8 cellular contexts compared by ENCODE assay signal in the genomic region with DNA sequence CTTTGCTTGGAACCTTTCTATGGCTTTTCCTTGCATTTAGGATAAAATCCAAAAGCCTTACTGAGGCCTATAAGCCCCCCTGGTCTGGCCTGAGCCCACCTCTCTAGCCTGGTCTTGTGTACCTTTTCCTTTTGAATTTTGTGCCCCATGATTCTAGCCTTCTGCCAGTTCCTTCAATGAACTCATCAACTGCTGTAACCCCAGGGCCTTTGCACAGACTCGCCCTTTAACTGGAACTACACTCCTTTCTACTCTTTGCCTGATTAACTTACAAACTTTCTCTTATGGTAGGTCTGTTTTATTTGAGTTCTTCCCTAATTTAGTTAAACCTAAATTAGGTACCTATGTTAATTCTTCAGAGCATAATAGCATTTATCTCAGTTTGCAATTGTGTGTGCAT. TPM values are rescaled to one million over a fixed set of nuclear protein-coding genes. Genes with fewer than 3 reads are reported as not detected.
A peak's percentile ranks its signal among the peaks of the same experiment; 100 is the strongest.
DNase-seq lines count a peak whose midpoint lies in the region; ATAC-seq, FAIRE-seq and TF ChIP-seq lines count a peak whose summit lies in the region.

No MANE protein-coding gene starts in this region.

- H3K4me1 ChIP-seq in cardiac muscle cell (ENCODE audit: low read depth) (peaks cover 33% of the 10 kb centered on the region), astrocyte (ENCODE audit: insufficient read depth, low read length) (peaks cover 36% of the 10 kb centered on the region), uterus (peaks cover 3 to 32% of the 10 kb centered on the region in 2 donors)
- H3K4me1 ChIP-seq in naive thymus-derived CD4-positive, alpha-beta T cell (ENCODE audit: control insufficient read depth in 2 of 2, insufficient read depth in 2 of 2, low read length in 2 of 2), result peaks cover 44 to 46% of the 10 kb centered on the region in 2 donors

- H3K9ac ChIP-seq in astrocyte (ENCODE audit: low read length), result peak overlapping the region; percentile 88

- DNase-seq in cardiac muscle cell (ENCODE audit: low read depth in 1 of 2, low spot score in 1 of 2), result no peak
- no peak for DNase-seq in Right ventricle myocardium inferior (ENCODE audit: missing footprints)
- DNase-seq in astrocyte (ENCODE audit: low read depth), result no peak
- no peak for DNase-seq in naive thymus-derived CD4-positive, alpha-beta T cell
- no peak for DNase-seq in uterus
- no peak for DNase-seq in NCI-H345 treated with DMSO at 0.1 percent for 48 hours (lab: John Stamatoyannopoulos, UW; ENCODE audit: unreplicated experiment)
- DNase-seq in mesenteric fat pad (ENCODE audit: low spot score), result no peak

- peaks cover 49% of the 10 kb centered on the region for H4K20me1 ChIP-seq in astrocyte (ENCODE audit: insufficient read depth, low read length)

- H3K36me3 ChIP-seq in cardiac muscle cell (no peaks in the 10 kb centered on the region), astrocyte (ENCODE audit: insufficient read depth, low read length) (peaks cover 4% of the 10 kb centered on the region), uterus (no peaks in the 10 kb centered on the region)
- H3K36me3 ChIP-seq in naive thymus-derived CD4-positive, alpha-beta T cell (ENCODE audit: control insufficient read depth in 2 of 3, insufficient read depth in 3 of 3, low read length in 3 of 3), result peaks cover 0 to 6% (median 6%) of the 10 kb centered on the region in 3 experiments

- peaks cover 54% of the 10 kb centered on the region for H3K79me2 ChIP-seq in astrocyte (ENCODE audit: insufficient read depth, low read length)

- intact Hi-C loops in Right ventricle myocardium inferior (cut with DNase I) (loop anchor here (10.0 kb wide), 1 partner anchor 236 kb away; a partner anchor contains a TSS), uterus (cut with DNase I; ENCODE audit: low total_unique reads) (no loop called here)
- intact Hi-C loops in naive thymus-derived CD4-positive, alpha-beta T cell (cut with micrococcal nuclease), result loop anchor here in 1 of 2 donors (2.0 to 5.0 kb wide), 2 partner anchors 14 to 1347 kb away; a partner anchor contains a TSS

- H3K9me3 ChIP-seq in cardiac muscle cell (ENCODE audit: low read depth) (no peaks in the 10 kb centered on the region), astrocyte (ENCODE audit: insufficient read depth, low read depth, low read length) (no peaks in the 10 kb centered on the region), uterus (no peaks in the 10 kb centered on the region)
- no peaks in the 10 kb centered on the region for H3K9me3 ChIP-seq in naive thymus-derived CD4-positive, alpha-beta T cell (ENCODE audit: control insufficient read depth in 2 of 3, low read length in 3 of 3)

- H3K27me3 ChIP-seq in cardiac muscle cell (no peaks in the 10 kb centered on the region), astrocyte (ENCODE audit: insufficient read depth, low read length) (no peaks in the 10 kb centered on the region), uterus (no peaks in the 10 kb centered on the region)
- H3K27me3 ChIP-seq in naive thymus-derived CD4-positive, alpha-beta T cell (ENCODE audit: control insufficient read depth in 2 of 2, insufficient read depth in 2 of 2, low read length in 2 of 2), result no peaks in the 10 kb centered on the region

- CTCF ChIA-PET in naive thymus-derived CD4-positive, alpha-beta T cell (lab: Charles Lee), result interaction anchor here (1.1 to 3.3 kb wide), 9 partner anchors 10 to 36 kb away, joined by 3 to 24 read pairs (median 10); a partner anchor contains a TSS

- no peaks in the 10 kb centered on the region for H3K9me3 Mint-ChIP-seq in astrocyte (ENCODE audit: unreplicated experiment)
- H3K9me3 Mint-ChIP-seq in naive thymus-derived CD4-positive, alpha-beta T cell, result no peaks in the 10 kb centered on the region

- POLR2A ChIA-PET in naive thymus-derived CD4-positive, alpha-beta T cell (lab: Charles Lee), result interaction anchor here (1.0 to 34.9 kb wide), 3 partner anchors 9 to 25 kb away, joined by 4 to 742 read pairs (median 13); a partner anchor contains a TSS

- peak overlapping the region; percentile 70 for H3K27ac Mint-ChIP-seq in astrocyte (ENCODE audit: unreplicated experiment)
- H3K27ac Mint-ChIP-seq in naive thymus-derived CD4-positive, alpha-beta T cell, result peak overlapping the region; percentile 84 to 98 (median 96)

- peak overlapping the region; percentile 95 for H3K4me2 ChIP-seq in astrocyte (ENCODE audit: low read length)

- H2AFZ ChIP-seq in astrocyte (ENCODE audit: low read depth, low read length), result no peak overlapping the region

- no peak for FAIRE-seq in astrocyte (lab: Jason Lieb, UNC)

- ATAC-seq in Right ventricle myocardium inferior, result no peak
- no peak for ATAC-seq in naive thymus-derived CD4-positive, alpha-beta T cell
- no peak for ATAC-seq in GM21526 (IDR thresholded peaks at IDR 0.05; ENCODE audit: low FRiP score, unreplicated experiment)

- peaks cover 8% of the 10 kb centered on the region for H3K4me1 Mint-ChIP-seq in astrocyte (ENCODE audit: low read depth, unreplicated experiment)
- H3K4me1 Mint-ChIP-seq in naive thymus-derived CD4-positive, alpha-beta T cell, result peaks cover 43 to 73% (median 66%) of the 10 kb centered on the region in 7 donors

- peaks cover 4% of the 10 kb centered on the region for H3K36me3 Mint-ChIP-seq in astrocyte (ENCODE audit: low read depth, unreplicated experiment)
- peaks cover 0 to 38% (median 5%) of the 10 kb centered on the region in 5 donors for H3K36me3 Mint-ChIP-seq in naive thymus-derived CD4-positive, alpha-beta T cell

- peak overlapping the region; percentile 82 for H3K4me3 Mint-ChIP-seq in astrocyte (ENCODE audit: unreplicated experiment)
- H3K4me3 Mint-ChIP-seq in naive thymus-derived CD4-positive, alpha-beta T cell, result peak overlapping the region in 8 of 10 donors; percentile 17 to 89 (median 80)

- TF ChIP-seq CTCF in cardiac muscle cell (IDR thresholded peaks at IDR 0.05; ENCODE audit: low read depth, low read length), result no peak
- no peak for TF ChIP-seq CTCF in astrocyte (IDR thresholded peaks at IDR 0.05; ENCODE audit: insufficient read depth, low read depth, low read length)
- no peak for TF ChIP-seq CTCF in uterus (IDR thresholded peaks at IDR 0.05)

- peak overlapping the region; percentile 84 for H3K27ac ChIP-seq in cardiac muscle cell
- H3K27ac ChIP-seq in astrocyte (ENCODE audit: low read depth, low read length), result no peak overlapping the region
- peak overlapping the region; percentile 90 for H3K27ac ChIP-seq in naive thymus-derived CD4-positive, alpha-beta T cell (ENCODE audit: low read depth, low read length)
- H3K27ac ChIP-seq in uterus, result peak overlapping the region; percentile 89 to 95

- H3K27me3 Mint-ChIP-seq in astrocyte (ENCODE audit: low read depth, unreplicated experiment), result no peaks in the 10 kb centered on the region
- H3K27me3 Mint-ChIP-seq in naive thymus-derived CD4-positive, alpha-beta T cell, result no peaks in the 10 kb centered on the region

- no peak for TF ChIP-seq POLR2A in uterus (IDR thresholded peaks at IDR 0.05)

- H3K4me3 ChIP-seq in cardiac muscle cell (no peak overlapping the region), astrocyte (ENCODE audit: insufficient read depth, low read depth, low read length) (peak overlapping the region; percentile 63), uterus (no peak overlapping the region)
- no peak overlapping the region for H3K4me3 ChIP-seq in naive thymus-derived CD4-positive, alpha-beta T cell (ENCODE audit: low read length)

RNA-seq across cellular contexts. Expression of a gene that starts 24.2 kb away (rescaled TPM):
- total RNA-seq in cardiac muscle cell (0.48 and 1.7 TPM in 2 replicates), Right ventricle myocardium inferior (0.92 TPM), astrocyte (0.34 and 0.43 TPM in 2 replicates), uterus (1 to 10 TPM in 1 of 4 donors, under 1 TPM in 1, not detected in 2; 0.83 to 3.8 TPM), mesenteric fat pad (0.77 TPM)
- polyA plus RNA-seq in cardiac muscle cell, result 4.6 and 8.6 TPM in 2 replicates
- under 1 TPM in 1 of 5 experiments, not detected in 4; 0.27 TPM for total RNA-seq in naive thymus-derived CD4-positive, alpha-beta T cell
- polyA plus RNA-seq in naive thymus-derived CD4-positive, alpha-beta T cell, result not detected

RNA-seq across cellular contexts. Expression of a gene that starts 31.3 kb away (rescaled TPM):
- total RNA-seq in cardiac muscle cell, result 58.9 and 61.3 TPM in 2 replicates
- polyA plus RNA-seq in cardiac muscle cell, result 33.2 and 43.4 TPM in 2 replicates
- 17.9 TPM for total RNA-seq in Right ventricle myocardium inferior
- total RNA-seq in astrocyte, result 37.6 and 38.8 TPM in 2 replicates
- total RNA-seq in naive thymus-derived CD4-positive, alpha-beta T cell, result 100 to 1,000 TPM in 1 of 5 experiments, 10 to 100 TPM in 4; 40.0 to 115 (median 43.8) TPM
- 10 to 100 TPM in 1 of 2 donors, 1 to 10 TPM in 1; 6.7 to 16.5 TPM for polyA plus RNA-seq in naive thymus-derived CD4-positive, alpha-beta T cell
- 10 to 100 TPM; 18.9 to 80.5 (median 46.3) TPM for total RNA-seq in uterus
- total RNA-seq in mesenteric fat pad, result 70.3 TPM

RNA-seq across cellular contexts. Expression of a gene that starts 52.6 kb away (rescaled TPM):
- total RNA-seq in cardiac muscle cell (7.7 and 16.1 TPM in 2 replicates), Right ventricle myocardium inferior (1.9 TPM), astrocyte (6.4 and 14.4 TPM in 2 replicates), uterus (10 to 100 TPM in 1 of 4 donors, under 1 TPM in 1, not detected in 2; 0.88 to 11.3 TPM), mesenteric fat pad (2.4 TPM)
- polyA plus RNA-seq in cardiac muscle cell, result 7.2 and 20.1 TPM in 2 replicates
- total RNA-seq in naive thymus-derived CD4-positive, alpha-beta T cell, result 10 to 100 TPM in 1 of 5 experiments, 1 to 10 TPM in 1, under 1 TPM in 3; 0.51 to 73.6 (median 0.85) TPM
- under 1 TPM; 0.09 to 0.24 TPM for polyA plus RNA-seq in naive thymus-derived CD4-positive, alpha-beta T cell
